ENCODE assay signal across 15 cellular contexts in genomic region chr11:80417681-80418080, GRCh38.
DNase-seq lines count a peak whose midpoint lies in the region; TF ChIP-seq lines count a peak whose summit lies in the region.
"Had no signal": no experiment of that assay in that cellular context is flagged by ENCODE, and none has a peak within 500 bp of the region (broad histone marks: within the 10 kb centered on the region; RNA-seq: fewer than 3 reads in every experiment).

No MANE protein-coding gene starts in this region.

- no peak overlapping the region for H2BK5ac ChIP-seq in neuronal stem cell (ENCODE audit: low read length)

- DNase-seq in HT1080 (ENCODE audit: low read depth) (peak; percentile 65), amniotic epithelial cell (ENCODE audit: low read depth) (peak; percentile 4), fibroblast of lung (ENCODE audit: low read depth in 2 of 2) (peak; percentile 9 to 10), neuronal stem cell (ENCODE audit: low spot score) (no peak), NCI-H2081 treated with DMSO at 0.1 percent for 48 hours (lab: John Stamatoyannopoulos, UW) (no peak), coronary artery (ENCODE audit: low spot score) (no peak), AML-193 (lab: John Stamatoyannopoulos, UW) (no peak)
- DNase-seq: DMS 273 treated with DMSO at 0.1 percent for 48 hours, GDM1, NCI-H1694 treated with DMSO at 0.1 percent for 48 hours, NCI-H2107, NCI-H226, NCI-H524, SJCRH30 had no signal

- H3K9ac ChIP-seq in fibroblast of lung (ENCODE audit: insufficient read depth, low read length) (no peak overlapping the region), neuronal stem cell (ENCODE audit: low read depth, low read length, poor library complexity) (no peak overlapping the region)

- no peaks in the 10 kb centered on the region for H3K4me1 ChIP-seq in fibroblast of lung (ENCODE audit: control insufficient read depth, extremely low read depth, insufficient read depth, low read length)
- H3K4me1 ChIP-seq in neuronal stem cell (ENCODE audit: control insufficient read depth in 2 of 2, insufficient read depth in 1 of 2, low read depth in 1 of 2, low read length in 2 of 2): no peaks in the 10 kb centered on the region
- H3K4me1 ChIP-seq: SJCRH30 had no signal

- H3K79me2 ChIP-seq in fibroblast of lung (ENCODE audit: control insufficient read depth, insufficient read depth, low read length): no peaks in the 10 kb centered on the region

- no CpG with 5 or more reads among the region's 2 CpGs for WGBS in neuronal stem cell (ENCODE audit: extremely low coverage in 2 of 2, insufficient read length in 2 of 2, insufficient replicate concordance in 1 of 2), 2 donors

- H2AFZ ChIP-seq in fibroblast of lung (ENCODE audit: low read length) (no peak overlapping the region), neuronal stem cell (ENCODE audit: low read length) (peak overlapping the region; percentile 70)
- H2AFZ ChIP-seq: GM23338 had no signal

- H4K20me1 ChIP-seq in fibroblast of lung (ENCODE audit: control insufficient read depth, extremely low read depth, insufficient read depth, low read length): no peaks in the 10 kb centered on the region

- no peak for TF ChIP-seq CTCF in fibroblast of lung (conservative IDR thresholded peaks at IDR 0.05 in 1 of 2, IDR thresholded peaks at IDR 0.05 in 1 of 2; ENCODE audit: low read depth in 1 of 2, low read length in 2 of 2)
- no peak for TF ChIP-seq CTCF in coronary artery (IDR thresholded peaks at IDR 0.05)

- no peak overlapping the region for H4K91ac ChIP-seq in neuronal stem cell (ENCODE audit: low read depth, low read length, poor library complexity)

- no peak overlapping the region for H2AK5ac ChIP-seq in neuronal stem cell (ENCODE audit: low read depth, low read length)

- H4K8ac ChIP-seq in neuronal stem cell (ENCODE audit: low read depth, low read length): no peak overlapping the region

- no peak overlapping the region for H3K18ac ChIP-seq in neuronal stem cell (ENCODE audit: low read length)

- H3K36me3 ChIP-seq in fibroblast of lung (ENCODE audit: control insufficient read depth, insufficient read depth, low read length) (no peaks in the 10 kb centered on the region), neuronal stem cell (replicated peaks in 1 of 2; ENCODE audit: control insufficient read depth in 2 of 2, insufficient read depth in 2 of 2, low read length in 2 of 2) (no peaks in the 10 kb centered on the region)
- H3K36me3 ChIP-seq: SJCRH30 had no signal

- no peak overlapping the region for H3K23ac ChIP-seq in neuronal stem cell (ENCODE audit: low read depth, low read length, poor library complexity)

- H3K4me2 ChIP-seq in fibroblast of lung (ENCODE audit: extremely low read depth, insufficient read depth, low read length): no peak overlapping the region
- no peak overlapping the region for H3K4me2 ChIP-seq in neuronal stem cell (ENCODE audit: insufficient read depth, low read length, poor library complexity, severe bottlenecking)
- H3K4me2 ChIP-seq: GM23338 had no signal

- no peak overlapping the region for H2BK120ac ChIP-seq in neuronal stem cell (ENCODE audit: low read depth, low read length)

- H3K27ac ChIP-seq in fibroblast of lung (ENCODE audit: insufficient read depth, low read length): no peak overlapping the region
- no peak overlapping the region for H3K27ac ChIP-seq in neuronal stem cell (replicated peaks; ENCODE audit: low read length)
- H3K27ac ChIP-seq in coronary artery: no peak overlapping the region
- H3K27ac ChIP-seq: SJCRH30 had no signal

- H3K27me3 ChIP-seq in fibroblast of lung (ENCODE audit: control insufficient read depth, insufficient read depth, low read length): no peaks in the 10 kb centered on the region
- no peaks in the 10 kb centered on the region for H3K27me3 ChIP-seq in neuronal stem cell (ENCODE audit: control insufficient read depth in 3 of 3, insufficient read depth in 3 of 3, low read depth in 1 of 3, low read length in 3 of 3)
- H3K27me3 ChIP-seq: SJCRH30 had no signal

- no peaks in the 10 kb centered on the region for H3K79me1 ChIP-seq in neuronal stem cell (ENCODE audit: low read depth, low read length)

- no peak overlapping the region for H2BK15ac ChIP-seq in neuronal stem cell (ENCODE audit: low read length)

- no peak overlapping the region for H3K4me3 ChIP-seq in fibroblast of lung (replicated peaks in 1 of 4; ENCODE audit: control extremely low read depth in 1 of 4, insufficient read depth in 1 of 4, low read depth in 3 of 4, low read length in 4 of 4)
- no peak overlapping the region for H3K4me3 ChIP-seq in neuronal stem cell (ENCODE audit: low read length in 2 of 2)
- no peak overlapping the region for H3K4me3 ChIP-seq in coronary artery
- H3K4me3 ChIP-seq: GM23338, SJCRH30 had no signal

- no peak overlapping the region for H2BK12ac ChIP-seq in neuronal stem cell (ENCODE audit: low read length)

- H3K14ac ChIP-seq in neuronal stem cell (ENCODE audit: low read length): no peak overlapping the region

- H3K4ac ChIP-seq in neuronal stem cell (ENCODE audit: low read length): no peak overlapping the region

- H3K9me3 ChIP-seq in fibroblast of lung (ENCODE audit: control insufficient read depth, insufficient read depth, low read depth, low read length) (no peaks in the 10 kb centered on the region), neuronal stem cell (replicated peaks in 1 of 2; ENCODE audit: control insufficient read depth in 2 of 2, insufficient read depth in 1 of 2, low read depth in 1 of 2, low read length in 2 of 2) (no peaks in the 10 kb centered on the region)
- H3K9me3 ChIP-seq: SJCRH30 had no signal

Comparison
In these comparisons a context has a peak if more than half of its experiments do, and no peak if none do; other contexts are left out.
1. DNase-seq: peak in HT1080 (single experiment), amniotic epithelial cell (single experiment) and fibroblast of lung (2 of 2); none in neuronal stem cell (single experiment), NCI-H2081 treated with DMSO at 0.1 percent for 48 hours (single experiment), coronary artery (single experiment) and AML-193 (0 of 2).